In genomic region chr2:109689182-109689935, GRCh38 we compare ENCODE assay signal across 29 cellular contexts.
DNase-seq lines count a peak whose midpoint lies in the region; TF ChIP-seq lines count a peak whose summit lies in the region.
"Had no signal": no experiment of that assay in that cellular context is flagged by ENCODE, and none has a peak within 500 bp of the region (broad histone marks: within the 10 kb centered on the region; RNA-seq: fewer than 3 reads in every experiment).

No MANE protein-coding gene starts in this region.

- no peak overlapping the region for H4K12ac ChIP-seq in trophoblast cell (ENCODE audit: low read depth, low read length)

- H2BK12ac ChIP-seq in trophoblast cell (ENCODE audit: low read length) (peak overlapping the region; percentile 6), mesenchymal stem cell (ENCODE audit: low read length in 2 of 2) (no peak overlapping the region)

- BruUV-seq in mammary epithelial cell (replicated peaks; lab: Mats Ljungman, UMichigan), result no TSS peak

- no peak overlapping the region for H2BK15ac ChIP-seq in mesenchymal stem cell (ENCODE audit: low read depth, poor library complexity, severe bottlenecking)

- H2BK5ac ChIP-seq in trophoblast cell (ENCODE audit: low read depth, low read length, poor library complexity) (peak overlapping the region; percentile 18), mesenchymal stem cell (ENCODE audit: low read depth, low read length, poor library complexity, severe bottlenecking) (no peak overlapping the region)

- H3K4ac ChIP-seq in trophoblast cell (ENCODE audit: low read depth, low read length) (no peak overlapping the region), mesenchymal stem cell (ENCODE audit: low read depth in 1 of 2, low read length in 2 of 2) (no peak overlapping the region)

- DNase-seq in breast epithelium (ENCODE audit: low spot score in 2 of 2), result no peak
- no peak for DNase-seq in mammary epithelial cell
- DNase-seq in fibroblast of the conjunctiva (ENCODE audit: low read depth), result peak; percentile 4
- no peak for DNase-seq in trophoblast cell
- DNase-seq in vagina (ENCODE audit: extremely low spot score in 2 of 2), result no peak
- no peak for DNase-seq in HAP-1 (ENCODE audit: low spot score in 2 of 2)
- DNase-seq in NCI-H510A (lab: John Stamatoyannopoulos, UW), result no peak
- DNase-seq in mesenchymal stem cell, result no peak
- DNase-seq: activated CD4-positive, alpha-beta T cell treated with anti-CD3 and anti-CD28 coated beads, Interleukin-2, amount 50 U/mL, for 1 hour; activated CD8-positive, alpha-beta memory T cell treated with anti-CD3 and anti-CD28 coated beads, Interleukin-2, amount 10 ng/mL, durations not matched to agents 7 days and 5 days; activated naive CD4-positive, alpha-beta T cell treated with Interleukin-2 at 50 U/mL for 16 hours; activated T-cell treated with anti-CD3 and anti-CD28 coated beads, Interleukin-2, amount 50 U/mL, for 72 hours; amniotic stem cell; CD8-positive, alpha-beta T cell; dermis blood vessel endothelial cell; DMS153; foreskin keratinocyte; IMR-90; naive B cell; NCI-H1048; NCI-H1930; NCI-H69; nucleus accumbens; RPMI8226; stimulated activated CD4-positive, alpha-beta T cell treated with anti-CD3 and anti-CD28 coated beads, Interleukin-4, amount 100 ng/mL, for 24 hours; stimulated activated naive B cell treated with anti-CD40 and anti-IgM and Interleukin-4, amounts not matched to agents 10 μg/mL and 1 μg/mL and 100 μg/mL, for 72 hours had no signal

- H3K36me3 ChIP-seq in breast epithelium (no peaks in the 10 kb centered on the region), mammary epithelial cell (ENCODE audit: insufficient read depth, low read length) (no peaks in the 10 kb centered on the region), trophoblast cell (ENCODE audit: control insufficient read depth in 1 of 2, insufficient read depth in 2 of 2, low read length in 2 of 2) (no peaks in the 10 kb centered on the region), vagina (no peaks in the 10 kb centered on the region), HAP-1 (replicated peaks) (no peaks in the 10 kb centered on the region), mesenchymal stem cell (ENCODE audit: control insufficient read depth in 1 of 2, insufficient read depth in 2 of 2, low read depth in 1 of 2, low read length in 2 of 2) (no peaks in the 10 kb centered on the region)
- H3K36me3 ChIP-seq: thoracic aorta had no signal

- H3K4me3 ChIP-seq in breast epithelium (no peak overlapping the region), mammary epithelial cell (replicated peaks in 1 of 3; ENCODE audit: insufficient read depth in 1 of 3, low read depth in 2 of 3, low read length in 3 of 3) (no peak overlapping the region), trophoblast cell (ENCODE audit: low read depth, low read length) (no peak overlapping the region), vagina (no peak overlapping the region), HAP-1 (no peak overlapping the region), mesenchymal stem cell (ENCODE audit: insufficient read depth in 1 of 2, low read depth in 1 of 2, low read length in 2 of 2) (no peak overlapping the region)
- H3K4me3 ChIP-seq: lung, thoracic aorta had no signal

- dilution Hi-C loops in mammary epithelial cell (cut with HindIII; ENCODE audit: low sequenced_read_pairs), result no loop called here

- 93% methylated on average over 5 of the region's 5 CpGs for WGBS in mammary epithelial cell (ENCODE audit: low coverage, missing lambda C conversion rate)
- WGBS in trophoblast cell (ENCODE audit: extremely low coverage, insufficient coverage, insufficient read length), result no CpG with 5 or more reads among the region's 5 CpGs
- WGBS in mesenchymal stem cell, result 75% methylated on average over 5 of the region's 5 CpGs

- H4K91ac ChIP-seq in trophoblast cell (ENCODE audit: low read depth, low read length) (peak overlapping the region; percentile 84), mesenchymal stem cell (ENCODE audit: low read length) (no peak overlapping the region)

- no peaks in the 10 kb centered on the region for H4K20me1 ChIP-seq in mammary epithelial cell (ENCODE audit: insufficient read depth, low read length)

- in situ Hi-C loops in mammary epithelial cell (cut with MboI; ENCODE audit: low sequenced_read_pairs in 2 of 2) (no loop called here), HAP-1 (cut with MboI; ENCODE audit: low sequenced_read_pairs) (no loop called here)

- peak overlapping the region; percentile 92 to 94 for H3K27ac ChIP-seq in breast epithelium
- no peak overlapping the region for H3K27ac ChIP-seq in mammary epithelial cell (ENCODE audit: insufficient read depth, low read depth, low read length)
- peak overlapping the region; percentile 59 for H3K27ac ChIP-seq in trophoblast cell (ENCODE audit: low read depth, low read length)
- peak overlapping the region; percentile 61 for H3K27ac ChIP-seq in vagina
- H3K27ac ChIP-seq in mesenchymal stem cell (ENCODE audit: low read length, poor library complexity, severe bottlenecking), result no peak overlapping the region
- H3K27ac ChIP-seq: 22Rv1, foreskin keratinocyte had no signal

- no peak for TF ChIP-seq POLR2A in breast epithelium (IDR thresholded peaks at IDR 0.05)
- TF ChIP-seq POLR2A in vagina (IDR thresholded peaks at IDR 0.05), result no peak

- H4K8ac ChIP-seq in trophoblast cell (ENCODE audit: low read depth, low read length) (peak overlapping the region; percentile 43), mesenchymal stem cell (ENCODE audit: low read length) (no peak overlapping the region)

- H2BK120ac ChIP-seq in trophoblast cell (ENCODE audit: insufficient read depth, low read length, poor library complexity) (peak overlapping the region; percentile 65), mesenchymal stem cell (ENCODE audit: low read depth, low read length) (no peak overlapping the region)

- no peak overlapping the region for H3K14ac ChIP-seq in trophoblast cell (ENCODE audit: low read length)
- H3K14ac ChIP-seq in mesenchymal stem cell (ENCODE audit: low read length in 2 of 2), result no peak overlapping the region

- H3K79me1 ChIP-seq in trophoblast cell (ENCODE audit: low read length) (peaks cover 38% of the 10 kb centered on the region), mesenchymal stem cell (replicated peaks; ENCODE audit: low read length, poor library complexity, severe bottlenecking) (no peaks in the 10 kb centered on the region)

- intact Hi-C loops in breast epithelium (cut with DNase I; ENCODE audit: low total_unique reads), result no loop called here
- intact Hi-C loops in mammary epithelial cell (cut with micrococcal nuclease), result no loop called here
- intact Hi-C loops in vagina (cut with DNase I), result no loop called here

- no peaks in the 10 kb centered on the region for H3K79me2 ChIP-seq in mammary epithelial cell (ENCODE audit: insufficient read depth, low read length)
- H3K79me2 ChIP-seq in trophoblast cell (ENCODE audit: control insufficient read depth, insufficient read depth, low read length, poor library complexity), result peaks cover 2% of the 10 kb centered on the region

- TF ChIP-seq CTCF in breast epithelium (IDR thresholded peaks at IDR 0.05) (no peak), mammary epithelial cell (conservative IDR thresholded peaks at IDR 0.05 in 1 of 2, IDR thresholded peaks at IDR 0.05 in 1 of 2; ENCODE audit: extremely low read depth in 1 of 2, insufficient read depth in 1 of 2, low read depth in 1 of 2, low read length in 2 of 2) (no peak), vagina (IDR thresholded peaks at IDR 0.05) (no peak)

- H2AK5ac ChIP-seq in trophoblast cell (ENCODE audit: low read length), result no peak overlapping the region
- H2AK5ac ChIP-seq in mesenchymal stem cell (ENCODE audit: low read length, severe bottlenecking), result no peak overlapping the region

- H3K18ac ChIP-seq in trophoblast cell (ENCODE audit: low read length) (no peak overlapping the region), mesenchymal stem cell (ENCODE audit: low read depth in 1 of 2, low read length in 2 of 2) (no peak overlapping the region)

- CTCF ChIA-PET in mammary epithelial cell (lab: Charles Lee; ENCODE audit: low non-redundant PET), result no interaction called here

- H3K27me3 ChIP-seq in breast epithelium (no peaks in the 10 kb centered on the region), mammary epithelial cell (ENCODE audit: insufficient read depth, low read length) (no peaks in the 10 kb centered on the region), trophoblast cell (ENCODE audit: insufficient read depth, low read length) (no peaks in the 10 kb centered on the region), vagina (no peaks in the 10 kb centered on the region), HAP-1 (ENCODE audit: low read depth) (no peaks in the 10 kb centered on the region), mesenchymal stem cell (ENCODE audit: control insufficient read depth in 1 of 2, insufficient read depth in 1 of 2, low read length in 2 of 2) (peaks cover 0 to 4% of the 10 kb centered on the region in 2 experiments)
- H3K27me3 ChIP-seq: foreskin keratinocyte had no signal

- H3K9me3 ChIP-seq in breast epithelium (no peaks in the 10 kb centered on the region), mammary epithelial cell (replicated peaks; ENCODE audit: insufficient read depth, low read length) (no peaks in the 10 kb centered on the region), trophoblast cell (ENCODE audit: insufficient read depth, low read depth, low read length) (no peaks in the 10 kb centered on the region), vagina (no peaks in the 10 kb centered on the region), HAP-1 (no peaks in the 10 kb centered on the region), mesenchymal stem cell (ENCODE audit: control insufficient read depth, low read length) (no peaks in the 10 kb centered on the region)
- H3K9me3 ChIP-seq: thoracic aorta had no signal

- no peak overlapping the region for H3K9ac ChIP-seq in mammary epithelial cell (ENCODE audit: insufficient read depth, low read length)
- no peak overlapping the region for H3K9ac ChIP-seq in trophoblast cell (ENCODE audit: low read length)
- H3K9ac ChIP-seq in mesenchymal stem cell (ENCODE audit: low read length), result no peak overlapping the region

- H3K4me2 ChIP-seq in mammary epithelial cell (ENCODE audit: insufficient read depth, low read depth, low read length), result no peak overlapping the region
- H3K4me2 ChIP-seq in trophoblast cell (ENCODE audit: low read length), result no peak overlapping the region
- no peak overlapping the region for H3K4me2 ChIP-seq in mesenchymal stem cell (ENCODE audit: low read length, poor library complexity, severe bottlenecking)

- H2AFZ ChIP-seq in mammary epithelial cell (ENCODE audit: low read depth, low read length) (no peak overlapping the region), trophoblast cell (ENCODE audit: insufficient read depth, low read length, poor library complexity) (no peak overlapping the region), mesenchymal stem cell (ENCODE audit: low read depth, low read length) (no peak overlapping the region)

- peaks cover 6 to 16% of the 10 kb centered on the region in 2 donors for H3K4me1 ChIP-seq in breast epithelium
- peaks cover 8% of the 10 kb centered on the region for H3K4me1 ChIP-seq in mammary epithelial cell (ENCODE audit: insufficient read depth, low read length)
- H3K4me1 ChIP-seq in trophoblast cell (ENCODE audit: control insufficient read depth in 1 of 2, insufficient read depth in 2 of 2, low read length in 2 of 2), result peaks cover 37 to 43% of the 10 kb centered on the region in 2 experiments
- peaks cover 57% of the 10 kb centered on the region for H3K4me1 ChIP-seq in vagina
- no peaks in the 10 kb centered on the region for H3K4me1 ChIP-seq in HAP-1
- H3K4me1 ChIP-seq in mesenchymal stem cell (ENCODE audit: control insufficient read depth, insufficient read depth, low read depth, low read length), result peaks cover 5% of the 10 kb centered on the region

- no peak overlapping the region for H3K23ac ChIP-seq in trophoblast cell (ENCODE audit: low read length)
- H3K23ac ChIP-seq in mesenchymal stem cell (ENCODE audit: low read length in 2 of 2), result no peak overlapping the region

Comparison
In these comparisons a context has a peak if more than half of its experiments do, and no peak if none do; other contexts are left out.
1. H3K27ac ChIP-seq: peak in breast epithelium (2 of 2), trophoblast cell (single experiment) and vagina (single experiment); none in mammary epithelial cell (single experiment) and mesenchymal stem cell (single experiment).